1 cellular context compared by ENCODE assay signal in the genomic region with DNA sequence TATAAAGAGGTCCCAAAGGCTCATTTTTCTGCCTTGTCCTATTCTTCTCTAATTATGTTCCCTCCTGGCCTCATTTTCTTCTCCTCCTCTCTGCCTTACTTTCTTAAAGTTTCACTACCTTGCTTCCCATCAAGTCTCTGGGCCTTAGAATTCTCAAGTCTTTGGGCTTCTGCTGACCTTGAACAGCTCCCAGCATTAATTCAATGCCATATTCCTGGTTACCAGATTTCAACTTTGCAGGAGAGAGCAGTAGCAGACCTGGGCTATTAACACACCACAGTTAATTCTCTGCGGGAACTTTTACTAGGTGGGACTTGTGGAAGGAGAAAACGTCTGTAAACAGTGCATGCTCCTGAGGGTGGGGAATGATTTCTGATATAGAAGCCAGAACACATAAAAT.
A peak's percentile ranks its signal among the peaks of the same experiment; 100 is the strongest.
TF ChIP-seq lines count a peak whose summit lies in the region.

No MANE protein-coding gene starts in this region.

TF ChIP-seq in GM23338, 12 proteins besides CTCF, POLR2A, EP300 and RAD21 (continued from another document):
- TF ChIP-seq, protein P1, sequence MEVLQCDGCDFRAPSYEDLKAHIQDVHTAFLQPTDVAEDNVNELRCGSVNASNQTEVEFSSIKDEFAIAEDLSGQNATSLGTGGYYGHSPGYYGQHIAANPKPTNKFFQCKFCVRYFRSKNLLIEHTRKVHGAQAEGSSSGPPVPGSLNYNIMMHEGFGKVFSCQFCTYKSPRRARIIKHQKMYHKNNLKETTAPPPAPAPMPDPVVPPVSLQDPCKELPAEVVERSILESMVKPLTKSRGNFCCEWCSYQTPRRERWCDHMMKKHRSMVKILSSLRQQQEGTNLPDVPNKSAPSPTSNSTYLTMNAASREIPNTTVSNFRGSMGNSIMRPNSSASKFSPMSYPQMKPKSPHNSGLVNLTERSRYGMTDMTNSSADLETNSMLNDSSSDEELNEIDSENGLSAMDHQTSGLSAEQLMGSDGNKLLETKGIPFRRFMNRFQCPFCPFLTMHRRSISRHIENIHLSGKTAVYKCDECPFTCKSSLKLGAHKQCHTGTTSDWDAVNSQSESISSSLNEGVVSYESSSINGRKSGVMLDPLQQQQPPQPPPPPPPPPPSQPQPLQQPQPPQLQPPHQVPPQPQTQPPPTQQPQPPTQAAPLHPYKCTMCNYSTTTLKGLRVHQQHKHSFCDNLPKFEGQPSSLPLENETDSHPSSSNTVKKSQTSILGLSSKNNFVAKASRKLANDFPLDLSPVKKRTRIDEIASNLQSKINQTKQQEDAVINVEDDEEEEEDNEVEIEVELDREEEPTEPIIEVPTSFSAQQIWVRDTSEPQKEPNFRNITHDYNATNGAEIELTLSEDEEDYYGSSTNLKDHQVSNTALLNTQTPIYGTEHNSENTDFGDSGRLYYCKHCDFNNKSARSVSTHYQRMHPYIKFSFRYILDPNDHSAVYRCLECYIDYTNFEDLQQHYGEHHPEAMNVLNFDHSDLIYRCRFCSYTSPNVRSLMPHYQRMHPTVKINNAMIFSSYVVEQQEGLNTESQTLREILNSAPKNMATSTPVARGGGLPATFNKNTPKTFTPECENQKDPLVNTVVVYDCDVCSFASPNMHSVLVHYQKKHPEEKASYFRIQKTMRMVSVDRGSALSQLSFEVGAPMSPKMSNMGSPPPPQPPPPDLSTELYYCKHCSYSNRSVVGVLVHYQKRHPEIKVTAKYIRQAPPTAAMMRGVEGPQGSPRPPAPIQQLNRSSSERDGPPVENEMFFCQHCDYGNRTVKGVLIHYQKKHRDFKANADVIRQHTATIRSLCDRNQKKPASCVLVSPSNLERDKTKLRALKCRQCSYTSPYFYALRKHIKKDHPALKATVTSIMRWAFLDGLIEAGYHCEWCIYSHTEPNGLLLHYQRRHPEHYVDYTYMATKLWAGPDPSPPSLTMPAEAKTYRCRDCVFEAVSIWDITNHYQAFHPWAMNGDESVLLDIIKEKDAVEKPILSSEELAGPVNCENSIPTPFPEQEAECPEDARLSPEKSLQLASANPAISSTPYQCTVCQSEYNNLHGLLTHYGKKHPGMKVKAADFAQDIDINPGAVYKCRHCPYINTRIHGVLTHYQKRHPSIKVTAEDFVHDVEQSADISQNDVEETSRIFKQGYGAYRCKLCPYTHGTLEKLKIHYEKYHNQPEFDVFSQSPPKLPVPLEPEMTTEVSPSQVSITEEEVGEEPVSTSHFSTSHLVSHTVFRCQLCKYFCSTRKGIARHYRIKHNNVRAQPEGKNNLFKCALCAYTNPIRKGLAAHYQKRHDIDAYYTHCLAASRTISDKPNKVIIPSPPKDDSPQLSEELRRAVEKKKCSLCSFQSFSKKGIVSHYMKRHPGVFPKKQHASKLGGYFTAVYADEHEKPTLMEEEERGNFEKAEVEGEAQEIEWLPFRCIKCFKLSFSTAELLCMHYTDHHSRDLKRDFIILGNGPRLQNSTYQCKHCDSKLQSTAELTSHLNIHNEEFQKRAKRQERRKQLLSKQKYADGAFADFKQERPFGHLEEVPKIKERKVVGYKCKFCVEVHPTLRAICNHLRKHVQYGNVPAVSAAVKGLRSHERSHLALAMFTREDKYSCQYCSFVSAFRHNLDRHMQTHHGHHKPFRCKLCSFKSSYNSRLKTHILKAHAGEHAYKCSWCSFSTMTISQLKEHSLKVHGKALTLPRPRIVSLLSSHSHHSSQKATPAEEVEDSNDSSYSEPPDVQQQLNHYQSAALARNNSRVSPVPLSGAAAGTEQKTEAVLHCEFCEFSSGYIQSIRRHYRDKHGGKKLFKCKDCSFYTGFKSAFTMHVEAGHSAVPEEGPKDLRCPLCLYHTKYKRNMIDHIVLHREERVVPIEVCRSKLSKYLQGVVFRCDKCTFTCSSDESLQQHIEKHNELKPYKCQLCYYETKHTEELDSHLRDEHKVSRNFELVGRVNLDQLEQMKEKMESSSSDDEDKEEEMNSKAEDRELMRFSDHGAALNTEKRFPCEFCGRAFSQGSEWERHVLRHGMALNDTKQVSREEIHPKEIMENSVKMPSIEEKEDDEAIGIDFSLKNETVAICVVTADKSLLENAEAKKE (CRISPR knock-in tag; IDR thresholded peaks at IDR 0.05), result no peak
- TF ChIP-seq JUNB (IDR thresholded peaks at IDR 0.05; ENCODE audit: unreplicated experiment) (no peak), EZH2 (IDR thresholded peaks at IDR 0.05; ENCODE audit: low read depth, unreplicated experiment) (peak; percentile 45), ZNF114 (CRISPR knock-in tag; IDR thresholded peaks at IDR 0.05) (no peak), EZH2phosphoT487 (IDR thresholded peaks at IDR 0.05; ENCODE audit: unreplicated experiment) (no peak)
- TF ChIP-seq, protein P2, sequence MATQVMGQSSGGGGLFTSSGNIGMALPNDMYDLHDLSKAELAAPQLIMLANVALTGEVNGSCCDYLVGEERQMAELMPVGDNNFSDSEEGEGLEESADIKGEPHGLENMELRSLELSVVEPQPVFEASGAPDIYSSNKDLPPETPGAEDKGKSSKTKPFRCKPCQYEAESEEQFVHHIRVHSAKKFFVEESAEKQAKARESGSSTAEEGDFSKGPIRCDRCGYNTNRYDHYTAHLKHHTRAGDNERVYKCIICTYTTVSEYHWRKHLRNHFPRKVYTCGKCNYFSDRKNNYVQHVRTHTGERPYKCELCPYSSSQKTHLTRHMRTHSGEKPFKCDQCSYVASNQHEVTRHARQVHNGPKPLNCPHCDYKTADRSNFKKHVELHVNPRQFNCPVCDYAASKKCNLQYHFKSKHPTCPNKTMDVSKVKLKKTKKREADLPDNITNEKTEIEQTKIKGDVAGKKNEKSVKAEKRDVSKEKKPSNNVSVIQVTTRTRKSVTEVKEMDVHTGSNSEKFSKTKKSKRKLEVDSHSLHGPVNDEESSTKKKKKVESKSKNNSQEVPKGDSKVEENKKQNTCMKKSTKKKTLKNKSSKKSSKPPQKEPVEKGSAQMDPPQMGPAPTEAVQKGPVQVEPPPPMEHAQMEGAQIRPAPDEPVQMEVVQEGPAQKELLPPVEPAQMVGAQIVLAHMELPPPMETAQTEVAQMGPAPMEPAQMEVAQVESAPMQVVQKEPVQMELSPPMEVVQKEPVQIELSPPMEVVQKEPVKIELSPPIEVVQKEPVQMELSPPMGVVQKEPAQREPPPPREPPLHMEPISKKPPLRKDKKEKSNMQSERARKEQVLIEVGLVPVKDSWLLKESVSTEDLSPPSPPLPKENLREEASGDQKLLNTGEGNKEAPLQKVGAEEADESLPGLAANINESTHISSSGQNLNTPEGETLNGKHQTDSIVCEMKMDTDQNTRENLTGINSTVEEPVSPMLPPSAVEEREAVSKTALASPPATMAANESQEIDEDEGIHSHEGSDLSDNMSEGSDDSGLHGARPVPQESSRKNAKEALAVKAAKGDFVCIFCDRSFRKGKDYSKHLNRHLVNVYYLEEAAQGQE (IDR thresholded peaks at IDR 0.05; ENCODE audit: unreplicated experiment), result no peak
TF ChIP-seq in GM23338: peak in this region for 1.
